Comparison of ENCODE assay signal across 23 cellular contexts in genomic region chr10:44242091-44242490, GRCh38.
A peak's percentile ranks its signal among the peaks of the same experiment; 100 is the strongest.
DNase-seq lines count a peak whose midpoint lies in the region; ATAC-seq, FAIRE-seq and TF ChIP-seq lines count a peak whose summit lies in the region.
"Had no signal": no experiment of that assay in that cellular context is flagged by ENCODE, and none has a peak within 500 bp of the region (broad histone marks: within the 10 kb centered on the region; RNA-seq: fewer than 3 reads in every experiment).

No MANE protein-coding gene starts in this region.

- H3K4me1 Mint-ChIP-seq in activated naive CD8-positive, alpha-beta T cell treated with anti-CD3 and anti-CD28 coated beads, Interleukin-2, amount 50 U/mL, for 24 hours = no peaks in the 10 kb centered on the region
- H3K4me1 Mint-ChIP-seq: IgD-negative memory B cell had no signal

- peaks cover 0 to 3% (median 0%) of the 10 kb centered on the region in 4 donors for H3K9me3 ChIP-seq in esophagus muscularis mucosa
- no peaks in the 10 kb centered on the region for H3K9me3 ChIP-seq in pancreas
- H3K9me3 ChIP-seq: Caco-2 had no signal

- H3K27ac Mint-ChIP-seq in activated naive CD8-positive, alpha-beta T cell treated with anti-CD3 and anti-CD28 coated beads, Interleukin-2, amount 50 U/mL, for 24 hours = no peak overlapping the region
- H3K27ac Mint-ChIP-seq: CD4-positive, alpha-beta T cell; HFFc6; IgD-negative memory B cell had no signal

- 61% methylated on average over 2 of the region's 2 CpGs for WGBS in esophagus muscularis mucosa
- WGBS in pancreas, 2 donors = 65 to 66% methylated on average over 2 of the region's 2 CpGs

- H3K36me3 Mint-ChIP-seq in activated naive CD8-positive, alpha-beta T cell treated with anti-CD3 and anti-CD28 coated beads, Interleukin-2, amount 50 U/mL, for 24 hours (ENCODE audit: low read depth) = no peaks in the 10 kb centered on the region
- H3K36me3 Mint-ChIP-seq: IgD-negative memory B cell had no signal

- no peaks in the 10 kb centered on the region for H3K4me1 ChIP-seq in esophagus muscularis mucosa
- peaks cover 0 to 12% (median 5%) of the 10 kb centered on the region in 3 donors for H3K4me1 ChIP-seq in pancreas
- H3K4me1 ChIP-seq: A549 had no signal

- H3K4me3 ChIP-seq in esophagus muscularis mucosa (no peak overlapping the region), pancreas (no peak overlapping the region)
- H3K4me3 ChIP-seq: A549, GM23248 had no signal

- peak; percentile 32 for DNase-seq in DMS 273 (lab: John Stamatoyannopoulos, UW; ENCODE audit: unreplicated experiment)
- DNase-seq in DMS 273 treated with DMSO at 0.1 percent for 48 hours (lab: John Stamatoyannopoulos, UW) = no peak
- peak; percentile 80 for DNase-seq in esophagus muscularis mucosa (ENCODE audit: extremely low spot score)
- no peak for DNase-seq in pancreas
- no peak for DNase-seq in hepatic stellate cell (ENCODE audit: low spot score)
- DNase-seq in activated naive CD8-positive, alpha-beta T cell treated with anti-CD3 and anti-CD28 coated beads, Interleukin-2, amount 50 U/mL, for 24 hours = no peak
- DNase-seq in occipital lobe (lab: John Stamatoyannopoulos, UW) = no peak
- DNase-seq: AML-193; Caco-2; CD4-positive, alpha-beta T cell; GM23248; HFFc6; KBM-7 had no signal

- H3K27me3 Mint-ChIP-seq in activated naive CD8-positive, alpha-beta T cell treated with anti-CD3 and anti-CD28 coated beads, Interleukin-2, amount 50 U/mL, for 24 hours = peaks cover 3% of the 10 kb centered on the region
- H3K27me3 Mint-ChIP-seq: IgD-negative memory B cell had no signal

- intact Hi-C loops in esophagus muscularis mucosa (cut with DNase I) = no loop called here
- intact Hi-C loops in pancreas (cut with DNase I) = no loop called here

- H3K27ac ChIP-seq in esophagus muscularis mucosa (replicated peaks in 1 of 4) (no peak overlapping the region), pancreas (no peak overlapping the region)
- H3K27ac ChIP-seq: 22Rv1, A549, C4-2B, GM23248, HL-60 had no signal

- no peak for FAIRE-seq in pancreas (lab: Jason Lieb, UNC)
- FAIRE-seq: A549, G401.6, GM12891, GM18507, H54 had no signal

- H3K9me3 Mint-ChIP-seq in activated naive CD8-positive, alpha-beta T cell treated with anti-CD3 and anti-CD28 coated beads, Interleukin-2, amount 50 U/mL, for 24 hours = peaks cover 6% of the 10 kb centered on the region

- no peak for TF ChIP-seq POLR2A in esophagus muscularis mucosa (IDR thresholded peaks at IDR 0.05; ENCODE audit: low read depth)

- no peak for TF ChIP-seq CTCF in esophagus muscularis mucosa (IDR thresholded peaks at IDR 0.05)
- no peak for TF ChIP-seq CTCF in pancreas (IDR thresholded peaks at IDR 0.05)

- H3K4me3 Mint-ChIP-seq in activated naive CD8-positive, alpha-beta T cell treated with anti-CD3 and anti-CD28 coated beads, Interleukin-2, amount 50 U/mL, for 24 hours = no peak overlapping the region
- H3K4me3 Mint-ChIP-seq: CD4-positive, alpha-beta T cell; HFFc6; IgD-negative memory B cell had no signal

- ATAC-seq in pancreas = peak; percentile 17 to 68 (median 46)
- no peak for ATAC-seq in activated naive CD8-positive, alpha-beta T cell treated with anti-CD3 and anti-CD28 coated beads, Interleukin-2, amount 50 U/mL, for 24 hours
- ATAC-seq: A549, HCT116 had no signal

- H3K36me3 ChIP-seq in esophagus muscularis mucosa (no peaks in the 10 kb centered on the region), pancreas (no peaks in the 10 kb centered on the region)

- TF ChIP-seq EP300 in esophagus muscularis mucosa (IDR thresholded peaks at IDR 0.05) = no peak

- no peaks in the 10 kb centered on the region for H3K27me3 ChIP-seq in esophagus muscularis mucosa
- H3K27me3 ChIP-seq in pancreas = no peaks in the 10 kb centered on the region

Comparison
In these comparisons a context has a peak if more than half of its experiments do, and no peak if none do; other contexts are left out.
1. DNase-seq: peak in DMS 273 (single experiment) and esophagus muscularis mucosa (single experiment); none in DMS 273 treated with DMSO at 0.1 percent for 48 hours (single experiment), pancreas (0 of 6), hepatic stellate cell (single experiment), activated naive CD8-positive, alpha-beta T cell treated with anti-CD3 and anti-CD28 coated beads, Interleukin-2, amount 50 U/mL, for 24 hours (single experiment) and occipital lobe (single experiment).